Comparison of ENCODE assay signal across 16 cellular contexts in genomic region chr2:3313845-3314375, GRCh38.
A peak's percentile ranks its signal among the peaks of the same experiment; 100 is the strongest.
DNase-seq lines count a peak whose midpoint lies in the region; ATAC-seq, FAIRE-seq and TF ChIP-seq lines count a peak whose summit lies in the region.
"Had no signal": no experiment of that assay in that cellular context is flagged by ENCODE, and none has a peak within 500 bp of the region (broad histone marks: within the 10 kb centered on the region; RNA-seq: fewer than 3 reads in every experiment).

No MANE protein-coding gene starts in this region.

- no peaks in the 10 kb centered on the region for H3K27me3 ChIP-seq in small intestine (ENCODE audit: control insufficient read depth in 2 of 2, insufficient read depth in 2 of 2, low read length in 2 of 2)
- H3K27me3 ChIP-seq in hepatocyte: no peaks in the 10 kb centered on the region

- H3K9me3 ChIP-seq in small intestine (ENCODE audit: control insufficient read depth, low read depth) (no peaks in the 10 kb centered on the region), hepatocyte (ENCODE audit: low read depth) (no peaks in the 10 kb centered on the region)

- ATAC-seq in left lobe of liver (peak; percentile 38), GM21360 (IDR thresholded peaks at IDR 0.05; ENCODE audit: unreplicated experiment) (no peak)
- ATAC-seq in stimulated activated effector memory CD8-positive, alpha-beta T cell treated with anti-CD3 and anti-CD28 coated beads, Interleukin-12 subunit alpha, Interleukin-12 subunit beta, amount 100 ng/mL, for 72 hours: no peak
- ATAC-seq: left colon had no signal

- no peak overlapping the region for H2AFZ ChIP-seq in hepatocyte

- no peak for FAIRE-seq in small intestine (lab: Jason Lieb, UNC)
- FAIRE-seq: H54, HTR-8/SVneo had no signal

- no peaks in the 10 kb centered on the region for H3K36me3 ChIP-seq in small intestine (ENCODE audit: control insufficient read depth in 2 of 2, insufficient read depth in 2 of 2, low read length in 2 of 2)
- H3K36me3 ChIP-seq in hepatocyte (replicated peaks; ENCODE audit: insufficient read depth, low read depth): no peaks in the 10 kb centered on the region

- peaks cover 6% of the 10 kb centered on the region for H3K79me2 ChIP-seq in hepatocyte

- H3K27ac Mint-ChIP-seq in stimulated activated effector memory CD8-positive, alpha-beta T cell treated with anti-CD3 and anti-CD28 coated beads, Interleukin-12 subunit alpha, Interleukin-12 subunit beta, amount 100 ng/mL, for 72 hours: peak overlapping the region; percentile 66
- H3K27ac Mint-ChIP-seq: activated T-cell treated with anti-CD3 and anti-CD28 coated beads, Interleukin-2, amount 50 U/mL, for 24 hours had no signal

- no peak overlapping the region for H3K4me2 ChIP-seq in hepatocyte

- H3K4me3 Mint-ChIP-seq in stimulated activated effector memory CD8-positive, alpha-beta T cell treated with anti-CD3 and anti-CD28 coated beads, Interleukin-12 subunit alpha, Interleukin-12 subunit beta, amount 100 ng/mL, for 72 hours: no peak overlapping the region
- H3K4me3 Mint-ChIP-seq: activated CD4-positive, alpha-beta T cell treated with anti-CD3 and anti-CD28 coated beads, Interleukin-2, amount 10 ng/mL, durations not matched to agents 7 days and 5 days; activated T-cell treated with anti-CD3 and anti-CD28 coated beads, Interleukin-2, amount 50 U/mL, for 24 hours had no signal

- H3K4me1 ChIP-seq in small intestine (ENCODE audit: control insufficient read depth in 2 of 2, insufficient read depth in 1 of 2, low read depth in 1 of 2, low read length in 1 of 2) (no peaks in the 10 kb centered on the region), hepatocyte (ENCODE audit: insufficient read depth) (no peaks in the 10 kb centered on the region)

- peak; percentile 48 for DNase-seq in activated effector memory CD4-positive, alpha-beta T cell treated with anti-CD3 and anti-CD28 coated beads, Interleukin-2, amount 50 U/mL, for 16 hours
- no peak for DNase-seq in activated effector memory CD4-positive, alpha-beta T cell treated with Interleukin-2 at 50 U/mL for 16 hours
- peak; percentile 10 for DNase-seq in NCI-H524 treated with DMSO at 0.1 percent for 48 hours (lab: John Stamatoyannopoulos, UW)
- no peak for DNase-seq in left lobe of liver (ENCODE audit: low spot score)
- DNase-seq in stimulated activated effector memory CD8-positive, alpha-beta T cell treated with anti-CD3 and anti-CD28 coated beads, Interleukin-12 subunit alpha, Interleukin-12 subunit beta, amount 100 ng/mL, for 72 hours (ENCODE audit: low spot score in 2 of 2): no peak
- DNase-seq in small intestine: no peak
- DNase-seq in hepatocyte (ENCODE audit: low spot score): no peak
- DNase-seq: activated CD4-positive, alpha-beta T cell treated with anti-CD3 and anti-CD28 coated beads, Interleukin-2, amount 10 ng/mL, durations not matched to agents 7 days and 5 days; activated T-cell treated with anti-CD3 and anti-CD28 coated beads, Interleukin-2, amount 50 U/mL, for 24 hours; caudate nucleus; left colon; NCI-H187 treated with DMSO at 0.1 percent for 48 hours; NCI-H748 treated with DMSO at 0.1 percent for 48 hours had no signal

- no peaks in the 10 kb centered on the region for H3K9me2 ChIP-seq in hepatocyte (replicated peaks; ENCODE audit: insufficient read depth)

- TF ChIP-seq CTCF in hepatocyte (IDR thresholded peaks at IDR 0.05; ENCODE audit: poor library complexity): no peak

- no peaks in the 10 kb centered on the region for H4K20me1 ChIP-seq in hepatocyte (ENCODE audit: insufficient read depth, poor library complexity, severe bottlenecking)

- H3K9me3 Mint-ChIP-seq in stimulated activated effector memory CD8-positive, alpha-beta T cell treated with anti-CD3 and anti-CD28 coated beads, Interleukin-12 subunit alpha, Interleukin-12 subunit beta, amount 100 ng/mL, for 72 hours: no peaks in the 10 kb centered on the region
- H3K9me3 Mint-ChIP-seq: activated CD4-positive, alpha-beta T cell treated with anti-CD3 and anti-CD28 coated beads, Interleukin-2, amount 10 ng/mL, durations not matched to agents 7 days and 5 days; activated T-cell treated with anti-CD3 and anti-CD28 coated beads, Interleukin-2, amount 50 U/mL, for 24 hours had no signal

- peaks cover 49% of the 10 kb centered on the region for H3K4me1 Mint-ChIP-seq in stimulated activated effector memory CD8-positive, alpha-beta T cell treated with anti-CD3 and anti-CD28 coated beads, Interleukin-12 subunit alpha, Interleukin-12 subunit beta, amount 100 ng/mL, for 72 hours

- H3K4me3 ChIP-seq in small intestine (ENCODE audit: low read depth in 1 of 2, low read length in 2 of 2) (no peak overlapping the region), hepatocyte (no peak overlapping the region)

- peaks cover 6% of the 10 kb centered on the region for H3K36me3 Mint-ChIP-seq in stimulated activated effector memory CD8-positive, alpha-beta T cell treated with anti-CD3 and anti-CD28 coated beads, Interleukin-12 subunit alpha, Interleukin-12 subunit beta, amount 100 ng/mL, for 72 hours

- H3K27ac ChIP-seq in small intestine (ENCODE audit: low read depth in 1 of 2, low read length in 1 of 2) (no peak overlapping the region), hepatocyte (no peak overlapping the region)

- 72 to 91% (median 85%) methylated on average over 26 of the region's 26 CpGs for WGBS in small intestine, 3 donors
- WGBS in hepatocyte (ENCODE audit: low lambda C conversion rate, missing lambda C conversion rate): 94% methylated on average over 26 of the region's 26 CpGs

Comparison
In these comparisons a context has a peak if more than half of its experiments do, and no peak if none do; other contexts are left out.
1. DNase-seq: peak in activated effector memory CD4-positive, alpha-beta T cell treated with anti-CD3 and anti-CD28 coated beads, Interleukin-2, amount 50 U/mL, for 16 hours (single experiment) and NCI-H524 treated with DMSO at 0.1 percent for 48 hours (single experiment); none in activated effector memory CD4-positive, alpha-beta T cell treated with Interleukin-2 at 50 U/mL for 16 hours (single experiment), left lobe of liver (single experiment), stimulated activated effector memory CD8-positive, alpha-beta T cell treated with anti-CD3 and anti-CD28 coated beads, Interleukin-12 subunit alpha, Interleukin-12 subunit beta, amount 100 ng/mL, for 72 hours (0 of 2), small intestine (single experiment) and hepatocyte (single experiment).